ENCODE assay signal across 28 cellular contexts in the genomic region with DNA sequence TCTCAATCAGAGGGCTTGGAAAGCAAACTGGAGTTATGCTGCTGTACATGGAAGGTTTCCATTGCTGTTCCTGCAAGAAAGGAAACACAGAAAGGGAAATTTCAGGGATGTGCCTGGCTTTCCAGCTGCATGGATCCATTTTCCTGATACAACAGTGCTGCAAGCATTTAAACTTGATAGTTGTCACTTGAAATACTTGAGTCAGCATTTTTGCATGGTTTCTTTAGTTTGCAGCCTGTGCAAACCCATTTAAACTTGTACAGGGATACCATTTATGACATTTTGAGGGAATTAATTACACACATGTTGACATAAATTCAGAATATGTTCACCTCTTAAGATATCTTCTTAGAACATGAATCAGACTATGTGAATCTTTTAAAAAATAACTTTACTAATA.
"Had no signal": no experiment of that assay in that cellular context is flagged by ENCODE, and none has a peak within 500 bp of the region (broad histone marks: within the 10 kb centered on the region; RNA-seq: fewer than 3 reads in every experiment).

No MANE protein-coding gene starts in this region.

- H3K9me3 ChIP-seq: colonic mucosa, esophagus squamous epithelium, gastrocnemius medialis, left lung, mucosa of descending colon had no signal

- FAIRE-seq: endometrium, islet of Langerhans, keratinocyte had no signal

- DNase-seq: colonic mucosa; cortex of kidney; effector CD8-positive, alpha-beta T cell; effector memory CD8-positive, alpha-beta T cell; endodermal cell; erythroblast; esophagus squamous epithelium; foreskin fibroblast; foreskin melanocyte; gastrocnemius medialis; glutamatergic neuron; head of caudate nucleus; heart right ventricle; hippocampal formation; left cardiac atrium; left lung; left ventricle myocardium superior; lower lobe of right lung; mesenchymal stem cell; mucosa of descending colon; naive B cell had no signal

- H3K27ac Mint-ChIP-seq: dendritic cell treated with granulocyte-macrophage colony-stimulating factor and Interleukin-4, amounts not matched to agents 40 ng/mL and 50 ng/mL, for 4 days; effector memory CD8-positive, alpha-beta T cell; endodermal cell; mesothelial cell of epicardium had no signal

- H3K36me3 Mint-ChIP-seq: mesothelial cell of epicardium, naive B cell had no signal

- H3K4me1 ChIP-seq: colonic mucosa had no signal

- H3K4me3 Mint-ChIP-seq: dendritic cell treated with granulocyte-macrophage colony-stimulating factor and Interleukin-4, amounts not matched to agents 40 ng/mL and 50 ng/mL, for 4 days; effector memory CD8-positive, alpha-beta T cell; endodermal cell; mesothelial cell of epicardium had no signal

- H3K36me3 ChIP-seq: colonic mucosa, esophagus squamous epithelium, gastrocnemius medialis, heart right ventricle, left lung, lower lobe of right lung had no signal

- H3K9me3 Mint-ChIP-seq: dendritic cell treated with granulocyte-macrophage colony-stimulating factor and Interleukin-4, amounts not matched to agents 40 ng/mL and 50 ng/mL, for 4 days; effector memory CD8-positive, alpha-beta T cell; mesothelial cell of epicardium had no signal

- H3K27me3 ChIP-seq: colonic mucosa, esophagus squamous epithelium, gastrocnemius medialis, heart right ventricle, left lung had no signal

- ATAC-seq: effector memory CD8-positive, alpha-beta T cell; esophagus mucosa; gastrocnemius medialis; heart right ventricle; left cardiac atrium; left lung; left ventricle myocardium superior; lower lobe of right lung; mucosa of descending colon had no signal

- H3K27me3 Mint-ChIP-seq: dendritic cell treated with granulocyte-macrophage colony-stimulating factor and Interleukin-4, amounts not matched to agents 40 ng/mL and 50 ng/mL, for 4 days; naive B cell had no signal

- H3K4me3 ChIP-seq: colonic mucosa, esophagus squamous epithelium, gastrocnemius medialis, heart right ventricle, left lung, lower lobe of right lung, mucosa of descending colon had no signal

- H3K27ac ChIP-seq: colonic mucosa, epithelial cell of prostate, esophagus squamous epithelium, gastrocnemius medialis, heart right ventricle, left lung, lower lobe of right lung had no signal
